In genomic region chr1:12095822-12096263, GRCh38 we compare ENCODE assay signal across 1 cellular context.
TF ChIP-seq lines count a peak whose summit lies in the region.

No MANE protein-coding gene starts in this region.

TF ChIP-seq in GM23338, 12 proteins besides CTCF, POLR2A, EP300 and RAD21 (continued from another document):
- TF ChIP-seq, protein P1, sequence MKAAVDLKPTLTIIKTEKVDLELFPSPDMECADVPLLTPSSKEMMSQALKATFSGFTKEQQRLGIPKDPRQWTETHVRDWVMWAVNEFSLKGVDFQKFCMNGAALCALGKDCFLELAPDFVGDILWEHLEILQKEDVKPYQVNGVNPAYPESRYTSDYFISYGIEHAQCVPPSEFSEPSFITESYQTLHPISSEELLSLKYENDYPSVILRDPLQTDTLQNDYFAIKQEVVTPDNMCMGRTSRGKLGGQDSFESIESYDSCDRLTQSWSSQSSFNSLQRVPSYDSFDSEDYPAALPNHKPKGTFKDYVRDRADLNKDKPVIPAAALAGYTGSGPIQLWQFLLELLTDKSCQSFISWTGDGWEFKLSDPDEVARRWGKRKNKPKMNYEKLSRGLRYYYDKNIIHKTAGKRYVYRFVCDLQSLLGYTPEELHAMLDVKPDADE (IDR thresholded peaks at IDR 0.05): no peak
- no peak for TF ChIP-seq EZH2 (IDR thresholded peaks at IDR 0.05; ENCODE audit: low read depth, unreplicated experiment)
- TF ChIP-seq NANOG (IDR thresholded peaks at IDR 0.05; ENCODE audit: borderline replicate concordance): no peak
- TF ChIP-seq, protein P2, sequence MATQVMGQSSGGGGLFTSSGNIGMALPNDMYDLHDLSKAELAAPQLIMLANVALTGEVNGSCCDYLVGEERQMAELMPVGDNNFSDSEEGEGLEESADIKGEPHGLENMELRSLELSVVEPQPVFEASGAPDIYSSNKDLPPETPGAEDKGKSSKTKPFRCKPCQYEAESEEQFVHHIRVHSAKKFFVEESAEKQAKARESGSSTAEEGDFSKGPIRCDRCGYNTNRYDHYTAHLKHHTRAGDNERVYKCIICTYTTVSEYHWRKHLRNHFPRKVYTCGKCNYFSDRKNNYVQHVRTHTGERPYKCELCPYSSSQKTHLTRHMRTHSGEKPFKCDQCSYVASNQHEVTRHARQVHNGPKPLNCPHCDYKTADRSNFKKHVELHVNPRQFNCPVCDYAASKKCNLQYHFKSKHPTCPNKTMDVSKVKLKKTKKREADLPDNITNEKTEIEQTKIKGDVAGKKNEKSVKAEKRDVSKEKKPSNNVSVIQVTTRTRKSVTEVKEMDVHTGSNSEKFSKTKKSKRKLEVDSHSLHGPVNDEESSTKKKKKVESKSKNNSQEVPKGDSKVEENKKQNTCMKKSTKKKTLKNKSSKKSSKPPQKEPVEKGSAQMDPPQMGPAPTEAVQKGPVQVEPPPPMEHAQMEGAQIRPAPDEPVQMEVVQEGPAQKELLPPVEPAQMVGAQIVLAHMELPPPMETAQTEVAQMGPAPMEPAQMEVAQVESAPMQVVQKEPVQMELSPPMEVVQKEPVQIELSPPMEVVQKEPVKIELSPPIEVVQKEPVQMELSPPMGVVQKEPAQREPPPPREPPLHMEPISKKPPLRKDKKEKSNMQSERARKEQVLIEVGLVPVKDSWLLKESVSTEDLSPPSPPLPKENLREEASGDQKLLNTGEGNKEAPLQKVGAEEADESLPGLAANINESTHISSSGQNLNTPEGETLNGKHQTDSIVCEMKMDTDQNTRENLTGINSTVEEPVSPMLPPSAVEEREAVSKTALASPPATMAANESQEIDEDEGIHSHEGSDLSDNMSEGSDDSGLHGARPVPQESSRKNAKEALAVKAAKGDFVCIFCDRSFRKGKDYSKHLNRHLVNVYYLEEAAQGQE (IDR thresholded peaks at IDR 0.05; ENCODE audit: unreplicated experiment): no peak
